In genomic region chr20:62977613-62978558, GRCh38 we compare ENCODE assay signal across 9 cellular contexts. TPM values are rescaled to one million over a fixed set of nuclear protein-coding genes. Genes with fewer than 3 reads are reported as not detected.
DNase-seq lines count a peak whose midpoint lies in the region; ATAC-seq and TF ChIP-seq lines count a peak whose summit lies in the region.
"Had no signal": no experiment of that assay in that cellular context is flagged by ENCODE, and none has a peak within 500 bp of the region (broad histone marks: within the 10 kb centered on the region; RNA-seq: fewer than 3 reads in every experiment).

No MANE protein-coding gene starts in this region.

- H3K4me1 Mint-ChIP-seq in naive thymus-derived CD8-positive, alpha-beta T cell, result peaks cover 14 to 61% (median 42%) of the 10 kb centered on the region in 4 donors

- no peak overlapping the region for H3K27ac ChIP-seq in mesenchymal stem cell (ENCODE audit: low read length, poor library complexity, severe bottlenecking)
- H3K27ac ChIP-seq: HL-60 had no signal

- H2BK15ac ChIP-seq in mesenchymal stem cell (ENCODE audit: low read depth, poor library complexity, severe bottlenecking), result no peak overlapping the region

- no peak overlapping the region for H2AFZ ChIP-seq in mesenchymal stem cell (ENCODE audit: low read depth, low read length)

- no peak overlapping the region for H4K91ac ChIP-seq in mesenchymal stem cell (ENCODE audit: low read length)

- H3K4me2 ChIP-seq in mesenchymal stem cell (ENCODE audit: low read length, poor library complexity, severe bottlenecking), result no peak overlapping the region

- intact Hi-C loops in lower leg skin (cut with DNase I; ENCODE audit: low total_unique reads), result no loop called here

- H3K4me1 ChIP-seq in mesenchymal stem cell (ENCODE audit: control insufficient read depth, insufficient read depth, low read depth, low read length), result peaks cover 2% of the 10 kb centered on the region

- H3K9me3 ChIP-seq in MG63, result no peaks in the 10 kb centered on the region
- H3K9me3 ChIP-seq in mesenchymal stem cell (ENCODE audit: control insufficient read depth, low read length), result no peaks in the 10 kb centered on the region

- no peak overlapping the region for H3K18ac ChIP-seq in mesenchymal stem cell (ENCODE audit: low read depth in 1 of 2, low read length in 2 of 2)

- WGBS in mesenchymal stem cell, result 86% methylated on average over 36 of the region's 38 CpGs
- 55 to 64% methylated on average over 31 to 38 of the region's 38 CpGs for WGBS in lower leg skin, 2 donors

- peaks cover 6 to 82% (median 30%) of the 10 kb centered on the region in 5 donors for H3K27me3 Mint-ChIP-seq in naive thymus-derived CD8-positive, alpha-beta T cell

- peaks cover 18% of the 10 kb centered on the region; the same call in 1 of the 2 replicates for H3K27me3 ChIP-seq in MG63
- peaks cover 93 to 94% of the 10 kb centered on the region in 2 experiments for H3K27me3 ChIP-seq in mesenchymal stem cell (ENCODE audit: control insufficient read depth in 1 of 2, insufficient read depth in 1 of 2, low read length in 2 of 2)

- no peak overlapping the region for H2AK5ac ChIP-seq in mesenchymal stem cell (ENCODE audit: low read length, severe bottlenecking)

- no peak overlapping the region for H2BK120ac ChIP-seq in mesenchymal stem cell (ENCODE audit: low read depth, low read length)

- H3K27ac Mint-ChIP-seq in naive thymus-derived CD8-positive, alpha-beta T cell, result peak overlapping the region in 9 of 10 donors; percentile 19 to 91 (median 79)

- H3K4me3 ChIP-seq in MG63 (no peak overlapping the region), mesenchymal stem cell (ENCODE audit: insufficient read depth in 1 of 2, low read depth in 1 of 2, low read length in 2 of 2) (no peak overlapping the region), lower leg skin (ENCODE audit: low read depth, poor library complexity, severe bottlenecking) (no peak overlapping the region)

- no peak overlapping the region for H2BK5ac ChIP-seq in mesenchymal stem cell (ENCODE audit: low read depth, low read length, poor library complexity, severe bottlenecking)

- H3K4ac ChIP-seq in mesenchymal stem cell (ENCODE audit: low read depth in 1 of 2, low read length in 2 of 2), result no peak overlapping the region

- TF ChIP-seq POLR2A in lower leg skin (IDR thresholded peaks at IDR 0.05), result no peak

- H3K79me1 ChIP-seq in mesenchymal stem cell (replicated peaks; ENCODE audit: low read length, poor library complexity, severe bottlenecking), result no peaks in the 10 kb centered on the region

- peak; percentile 68 for ATAC-seq in GM21447 (IDR thresholded peaks at IDR 0.05; ENCODE audit: unreplicated experiment)
- peak; percentile 65 to 76 for ATAC-seq in naive thymus-derived CD8-positive, alpha-beta T cell

- peak; percentile 16 for DNase-seq in DMS153 treated with DMSO at 0.1 percent for 48 hours (lab: John Stamatoyannopoulos, UW; ENCODE audit: unreplicated experiment)
- DNase-seq in MG63, result peak; percentile 29
- DNase-seq in activated CD4-positive, alpha-beta T cell treated with anti-CD3 and anti-CD28 coated beads, Interleukin-2, amount 50 U/mL, for 4 hours, result peak; percentile 79 to 84
- peak; percentile 65 to 87 (median 78) for DNase-seq in naive thymus-derived CD8-positive, alpha-beta T cell
- DNase-seq in mesenchymal stem cell, result no peak
- no peak for DNase-seq in Ammon's horn (ENCODE audit: low spot score)
- no peak for DNase-seq in lower leg skin (ENCODE audit: low spot score in 2 of 2)

- H3K23ac ChIP-seq in mesenchymal stem cell (ENCODE audit: low read length in 2 of 2), result no peak overlapping the region

- no peaks in the 10 kb centered on the region for H3K36me3 Mint-ChIP-seq in naive thymus-derived CD8-positive, alpha-beta T cell

- POLR2A ChIA-PET in naive thymus-derived CD8-positive, alpha-beta T cell (lab: Charles Lee), result interaction anchor here (1.0 to 1.6 kb wide), 3 partner anchors 23 to 61 kb away, joined by 3 to 5 read pairs (median 4); no protein-coding TSS in a partner anchor

- H3K36me3 ChIP-seq in MG63 (no peaks in the 10 kb centered on the region), mesenchymal stem cell (ENCODE audit: control insufficient read depth in 1 of 2, insufficient read depth in 2 of 2, low read depth in 1 of 2, low read length in 2 of 2) (no peaks in the 10 kb centered on the region)

- H3K9me3 Mint-ChIP-seq in naive thymus-derived CD8-positive, alpha-beta T cell, result no peaks in the 10 kb centered on the region

- no peak for TF ChIP-seq CTCF in lower leg skin (IDR thresholded peaks at IDR 0.05)

- H2BK12ac ChIP-seq in mesenchymal stem cell (ENCODE audit: low read length in 2 of 2), result no peak overlapping the region

- no peak overlapping the region for H3K14ac ChIP-seq in mesenchymal stem cell (ENCODE audit: low read length in 2 of 2)

- no peak overlapping the region for H4K8ac ChIP-seq in mesenchymal stem cell (ENCODE audit: low read length)

- H3K4me3 Mint-ChIP-seq in naive thymus-derived CD8-positive, alpha-beta T cell, result peak overlapping the region; percentile 58 to 79 (median 74)

- H3K9ac ChIP-seq in mesenchymal stem cell (ENCODE audit: low read length), result no peak overlapping the region

RNA-seq across cellular contexts. Expression of gene SLC17A9, which starts 25.4 kb away (rescaled TPM):
- total RNA-seq in MG63 (2014; rRNA removed; shearing (Covaris generic); ENCODE audit: low replicate concordance), result not detected in 2 replicates
- 10 to 100 TPM; 11.3 TPM for total RNA-seq in naive thymus-derived CD8-positive, alpha-beta T cell
- polyA plus RNA-seq in naive thymus-derived CD8-positive, alpha-beta T cell, result 1 to 10 TPM; 1.2 to 2.0 (median 1.5) TPM
- polyA plus RNA-seq in mesenchymal stem cell (2013, experiment 1 of 2), result 14.8 TPM
- 13.7 TPM for polyA plus RNA-seq in mesenchymal stem cell (2013, experiment 2 of 2)
- total RNA-seq in lower leg skin, result 1 to 10 TPM in 2 of 4 donors, under 1 TPM in 2; 0.46 to 1.1 (median 0.73) TPM

RNA-seq across cellular contexts. Expression of gene BHLHE23, which starts 28.9 kb away (rescaled TPM):
- total RNA-seq in MG63 (2014; rRNA removed; shearing (Covaris generic); ENCODE audit: low replicate concordance), result not detected in 2 replicates
- not detected for total RNA-seq in naive thymus-derived CD8-positive, alpha-beta T cell
- not detected for polyA plus RNA-seq in naive thymus-derived CD8-positive, alpha-beta T cell
- not detected for polyA plus RNA-seq in mesenchymal stem cell (2013, experiment 1 of 2)
- polyA plus RNA-seq in mesenchymal stem cell (2013, experiment 2 of 2), result not detected
- under 1 TPM in 1 of 4 donors, not detected in 3; 0.23 TPM for total RNA-seq in lower leg skin

RNA-seq across cellular contexts. Expression of gene GID8, which starts 39.9 kb away (rescaled TPM):
- total RNA-seq in MG63 (2014; rRNA removed; shearing (Covaris generic); ENCODE audit: low replicate concordance), result 36.6 and 42.1 TPM in 2 replicates
- total RNA-seq in naive thymus-derived CD8-positive, alpha-beta T cell, result 10 to 100 TPM; 57.7 to 61.2 TPM
- polyA plus RNA-seq in naive thymus-derived CD8-positive, alpha-beta T cell, result 10 to 100 TPM; 20.2 to 24.4 (median 21.1) TPM
- 18.0 TPM for polyA plus RNA-seq in mesenchymal stem cell (2013, experiment 1 of 2)
- polyA plus RNA-seq in mesenchymal stem cell (2013, experiment 2 of 2), result 18.3 TPM
- total RNA-seq in lower leg skin, result 10 to 100 TPM; 39.6 to 59.3 (median 44.2) TPM

RNA-seq across cellular contexts. Expression of gene DIDO1, which starts 51.6 kb away (rescaled TPM):
- total RNA-seq in MG63 (2014; rRNA removed; shearing (Covaris generic); ENCODE audit: low replicate concordance), result 20.0 and 21.2 TPM in 2 replicates
- total RNA-seq in naive thymus-derived CD8-positive, alpha-beta T cell, result 100 to 1,000 TPM; 125 to 132 TPM
- 10 to 100 TPM; 26.8 to 45.8 (median 39.7) TPM for polyA plus RNA-seq in naive thymus-derived CD8-positive, alpha-beta T cell
- polyA plus RNA-seq in mesenchymal stem cell (2013, experiment 1 of 2), result 19.5 TPM
- polyA plus RNA-seq in mesenchymal stem cell (2013, experiment 2 of 2), result 18.9 TPM
- total RNA-seq in lower leg skin, result 100 to 1,000 TPM in 1 of 4 donors, 10 to 100 TPM in 3; 54.2 to 105 (median 70.7) TPM

Comparison
In these comparisons a context has a peak if more than half of its experiments do, and no peak if none do; other contexts are left out.
1. DNase-seq: peak in DMS153 treated with DMSO at 0.1 percent for 48 hours (single experiment), MG63 (single experiment), activated CD4-positive, alpha-beta T cell treated with anti-CD3 and anti-CD28 coated beads, Interleukin-2, amount 50 U/mL, for 4 hours (2 of 2) and naive thymus-derived CD8-positive, alpha-beta T cell (10 of 10); none in mesenchymal stem cell (single experiment), Ammon's horn (single experiment) and lower leg skin (0 of 2).
2. RNA of gene SLC17A9, which starts 25.4 kb away (total RNA-seq): 11.3 TPM in naive thymus-derived CD8-positive, alpha-beta T cell; 0.46 to 1.1 TPM in lower leg skin and not detected in MG63; every median in the first group is over 4 times any median in the second.